Comparison of ENCODE assay signal across 7 cellular contexts in genomic region chr7:77540993-77541392, GRCh38. TPM values are rescaled to one million over a fixed set of nuclear protein-coding genes. Genes with fewer than 3 reads are reported as not detected.
DNase-seq lines count a peak whose midpoint lies in the region; ATAC-seq and TF ChIP-seq lines count a peak whose summit lies in the region.
"Not testable (repeated sequence)": the region's sequence is repeated elsewhere in the genome, so short reads cannot be mapped to it uniquely, and the experiment has no call there.

No MANE protein-coding gene starts in this region.

- H3K4me1 ChIP-seq in Loucy (ENCODE audit: insufficient read depth, low read length, poor library complexity, severe bottlenecking) (peaks cover 47% of the 10 kb centered on the region), mammary epithelial cell (ENCODE audit: insufficient read depth, low read length) (peaks cover 53% of the 10 kb centered on the region), hepatocyte (ENCODE audit: insufficient read depth) (peaks cover 30% of the 10 kb centered on the region)

- H4K20me1 ChIP-seq in Loucy (ENCODE audit: insufficient read depth, low read length, poor library complexity, severe bottlenecking) (peaks cover 52% of the 10 kb centered on the region), hepatocyte (ENCODE audit: insufficient read depth, poor library complexity, severe bottlenecking) (peaks cover 71% of the 10 kb centered on the region)
- not testable (repeated sequence) for H4K20me1 ChIP-seq in mammary epithelial cell (ENCODE audit: insufficient read depth, low read length)

- H3K27ac Mint-ChIP-seq in Calu3 (ENCODE audit: unreplicated experiment) (peak overlapping the region; percentile 95), WTC11 (peak overlapping the region; percentile 50; the same call in 1 of the 2 replicates), osteocyte (ENCODE audit: unreplicated experiment) (peak overlapping the region; percentile 5)
- peak overlapping the region; percentile 53 to 69 for H3K27ac Mint-ChIP-seq in natural killer cell treated with Interleukin-12 subunit alpha and Interleukin-12 subunit beta and Interleukin-15 and Interleukin-18, amount 100 ng/mL, for 72 hours

- intact Hi-C loops in Calu3 (cut with micrococcal nuclease; ENCODE audit: unreplicated experiment): loop anchor here (5.0 kb wide), 1 partner anchor 84 kb away; no protein-coding TSS in a partner anchor
- intact Hi-C loops in mammary epithelial cell (cut with micrococcal nuclease): not testable (repeated sequence)

- H3K79me2 ChIP-seq in Loucy (ENCODE audit: insufficient read depth, low read length): peaks cover 70% of the 10 kb centered on the region
- H3K79me2 ChIP-seq in mammary epithelial cell (ENCODE audit: insufficient read depth, low read length): peaks cover 88% of the 10 kb centered on the region
- H3K79me2 ChIP-seq in hepatocyte: peaks cover 87% of the 10 kb centered on the region

- dilution Hi-C loops in mammary epithelial cell (cut with HindIII; ENCODE audit: low sequenced_read_pairs): not testable (repeated sequence)

- TF ChIP-seq CTCF in Calu3 (IDR thresholded peaks at IDR 0.05; ENCODE audit: unreplicated experiment); Loucy (conservative IDR thresholded peaks at IDR 0.05; ENCODE audit: low read length); WTC11 (IDR thresholded peaks at IDR 0.05); mammary epithelial cell (conservative IDR thresholded peaks at IDR 0.05 in 1 of 2, IDR thresholded peaks at IDR 0.05 in 1 of 2; ENCODE audit: extremely low read depth in 1 of 2, insufficient read depth in 1 of 2, low read depth in 1 of 2, low read length in 2 of 2); hepatocyte (IDR thresholded peaks at IDR 0.05; ENCODE audit: poor library complexity); osteocyte (IDR thresholded peaks at IDR 0.05): not testable (repeated sequence)

- CTCF ChIA-PET in Calu3 (lab: Charles Lee): interaction anchor here (1.6 kb wide), 1 partner anchor 101 kb away, joined by 3 read pairs; no protein-coding TSS in a partner anchor
- CTCF ChIA-PET in WTC11 (lab: Charles Lee); mammary epithelial cell (lab: Charles Lee; ENCODE audit: low non-redundant PET): not testable (repeated sequence)

- H3K4me2 ChIP-seq in Loucy (ENCODE audit: low read depth, low read length, poor library complexity, severe bottlenecking): peak overlapping the region; percentile 95
- H3K4me2 ChIP-seq in mammary epithelial cell (ENCODE audit: insufficient read depth, low read depth, low read length): peak overlapping the region; percentile 97
- peak overlapping the region; percentile 75 for H3K4me2 ChIP-seq in hepatocyte

- H3K9me3 Mint-ChIP-seq in Calu3 (ENCODE audit: low read depth, unreplicated experiment); WTC11; natural killer cell treated with Interleukin-12 subunit alpha and Interleukin-12 subunit beta and Interleukin-15 and Interleukin-18, amount 100 ng/mL, for 72 hours; osteocyte (ENCODE audit: unreplicated experiment): not testable (repeated sequence)

- peaks cover 52% of the 10 kb centered on the region for H3K36me3 Mint-ChIP-seq in Calu3 (ENCODE audit: insufficient read depth, unreplicated experiment)
- not testable (repeated sequence) for H3K36me3 Mint-ChIP-seq in WTC11; natural killer cell treated with Interleukin-12 subunit alpha and Interleukin-12 subunit beta and Interleukin-15 and Interleukin-18, amount 100 ng/mL, for 72 hours; osteocyte (ENCODE audit: unreplicated experiment)

- H3K36me3 ChIP-seq in Loucy (ENCODE audit: insufficient read depth, low read length); mammary epithelial cell (ENCODE audit: insufficient read depth, low read length); hepatocyte (replicated peaks; ENCODE audit: insufficient read depth, low read depth): not testable (repeated sequence)

- not testable (repeated sequence) for H3K27me3 ChIP-seq in Loucy (ENCODE audit: insufficient read depth, low read length, poor library complexity, severe bottlenecking); mammary epithelial cell (ENCODE audit: insufficient read depth, low read length); hepatocyte

- not testable (repeated sequence) for H3K27me3 Mint-ChIP-seq in Calu3 (ENCODE audit: unreplicated experiment); WTC11 (ENCODE audit: low read depth); natural killer cell treated with Interleukin-12 subunit alpha and Interleukin-12 subunit beta and Interleukin-15 and Interleukin-18, amount 100 ng/mL, for 72 hours; osteocyte (ENCODE audit: unreplicated experiment)

- POLR2A ChIA-PET in WTC11 (lab: Charles Lee): not testable (repeated sequence)

- not testable (repeated sequence) for H3K9ac ChIP-seq in Loucy (ENCODE audit: low read depth, low read length, poor library complexity, severe bottlenecking); mammary epithelial cell (ENCODE audit: insufficient read depth, low read length)

- not testable (repeated sequence) for H3F3A ChIP-seq in Loucy (ENCODE audit: low read depth)

- in situ Hi-C loops in mammary epithelial cell (cut with MboI; ENCODE audit: low sequenced_read_pairs in 2 of 2): not testable (repeated sequence)

- H3K4me3 ChIP-seq in Loucy (ENCODE audit: low read length, poor library complexity, severe bottlenecking) (peak overlapping the region; percentile 31), mammary epithelial cell (replicated peaks in 1 of 3; ENCODE audit: insufficient read depth in 1 of 3, low read depth in 2 of 3, low read length in 3 of 3) (peak overlapping the region in 1 of 3 experiments; percentile 38)
- not testable (repeated sequence) for H3K4me3 ChIP-seq in hepatocyte

- not testable (repeated sequence) for DNase-seq in Calu3; WTC11 (ENCODE audit: low spot score); mammary epithelial cell; hepatocyte (ENCODE audit: low spot score); natural killer cell treated with Interleukin-12 subunit alpha and Interleukin-12 subunit beta and Interleukin-15 and Interleukin-18, amount 100 ng/mL, for 72 hours (ENCODE audit: low spot score); osteocyte (ENCODE audit: extremely low spot score, unreplicated experiment)

- peaks cover 22% of the 10 kb centered on the region for H3K4me1 Mint-ChIP-seq in Calu3 (ENCODE audit: low read depth, unreplicated experiment)
- H3K4me1 Mint-ChIP-seq in WTC11: peaks cover 51% of the 10 kb centered on the region
- peaks cover 38 to 55% of the 10 kb centered on the region in 2 donors for H3K4me1 Mint-ChIP-seq in natural killer cell treated with Interleukin-12 subunit alpha and Interleukin-12 subunit beta and Interleukin-15 and Interleukin-18, amount 100 ng/mL, for 72 hours (ENCODE audit: low read depth in 2 of 2)
- H3K4me1 Mint-ChIP-seq in osteocyte (ENCODE audit: unreplicated experiment): peaks cover 62% of the 10 kb centered on the region

- 92% methylated on average over 7 of the region's 7 CpGs for WGBS in mammary epithelial cell (ENCODE audit: low coverage, missing lambda C conversion rate)
- WGBS in hepatocyte (ENCODE audit: low lambda C conversion rate, missing lambda C conversion rate): 96% methylated on average over 7 of the region's 7 CpGs

- H3K4me3 Mint-ChIP-seq in Calu3 (ENCODE audit: low read depth, unreplicated experiment): peak overlapping the region; percentile 86
- H3K4me3 Mint-ChIP-seq in WTC11: peak overlapping the region; percentile 40
- peak overlapping the region; percentile 48 for H3K4me3 Mint-ChIP-seq in natural killer cell treated with Interleukin-12 subunit alpha and Interleukin-12 subunit beta and Interleukin-15 and Interleukin-18, amount 100 ng/mL, for 72 hours
- not testable (repeated sequence) for H3K4me3 Mint-ChIP-seq in osteocyte (ENCODE audit: unreplicated experiment)

- not testable (repeated sequence) for H3K27ac ChIP-seq in mammary epithelial cell (ENCODE audit: insufficient read depth, low read depth, low read length); hepatocyte

- BruUV-seq in Calu3 (replicated peaks; lab: Mats Ljungman, UMichigan); mammary epithelial cell (replicated peaks; lab: Mats Ljungman, UMichigan): not testable (repeated sequence)

- H3K9me2 ChIP-seq in Loucy (replicated peaks; ENCODE audit: low read depth, low read length); hepatocyte (replicated peaks; ENCODE audit: insufficient read depth): not testable (repeated sequence)

- H3K9me3 ChIP-seq in Loucy (ENCODE audit: insufficient read depth, low read depth, low read length); mammary epithelial cell (replicated peaks; ENCODE audit: insufficient read depth, low read length); hepatocyte (ENCODE audit: low read depth): not testable (repeated sequence)

- not testable (repeated sequence) for ATAC-seq in WTC11; natural killer cell treated with Interleukin-12 subunit alpha and Interleukin-12 subunit beta and Interleukin-15 and Interleukin-18, amount 100 ng/mL, for 72 hours

- not testable (repeated sequence) for H2AFZ ChIP-seq in Loucy (ENCODE audit: low read length); mammary epithelial cell (ENCODE audit: low read depth, low read length); hepatocyte

RNA-seq across cellular contexts. Expression of gene PTPN12, which starts 3.9 kb away (rescaled TPM):
- 61.2 and 65.9 TPM in 2 replicates for total RNA-seq in Calu3 (2022)
- total RNA-seq in WTC11 (2021): 92.1 to 102 TPM (median 95.8 TPM) in 3 replicates
- 100 to 1,000 TPM in 1 of 2 donors, 10 to 100 TPM in 1; 71.0 to 102 TPM for total RNA-seq in mammary epithelial cell
- 39.4 TPM for polyA plus RNA-seq in mammary epithelial cell
- 149 TPM for polyA minus RNA-seq in mammary epithelial cell
- 50.5 and 55.1 TPM in 2 replicates for total RNA-seq in hepatocyte
- 16.4 and 24.2 TPM in 2 replicates for polyA plus RNA-seq in hepatocyte
- 10 to 100 TPM; 33.8 to 84.3 TPM for total RNA-seq in natural killer cell treated with Interleukin-12 subunit alpha and Interleukin-12 subunit beta and Interleukin-15 and Interleukin-18, amount 100 ng/mL, for 72 hours
- total RNA-seq in osteocyte: 79.7 and 85.4 TPM in 2 replicates

Comparison
In these comparisons a context has a peak if more than half of its experiments do, and no peak if none do; other contexts are left out.
1. H3K27ac Mint-ChIP-seq: peak in every context shown above with its lines; median percentile 95 in Calu3; 61 in natural killer cell treated with Interleukin-12 subunit alpha and Interleukin-12 subunit beta and Interleukin-15 and Interleukin-18, amount 100 ng/mL, for 72 hours; 50 in WTC11; 5 in osteocyte.